Comparison of ENCODE assay signal across 8 cellular contexts in the genomic region with DNA sequence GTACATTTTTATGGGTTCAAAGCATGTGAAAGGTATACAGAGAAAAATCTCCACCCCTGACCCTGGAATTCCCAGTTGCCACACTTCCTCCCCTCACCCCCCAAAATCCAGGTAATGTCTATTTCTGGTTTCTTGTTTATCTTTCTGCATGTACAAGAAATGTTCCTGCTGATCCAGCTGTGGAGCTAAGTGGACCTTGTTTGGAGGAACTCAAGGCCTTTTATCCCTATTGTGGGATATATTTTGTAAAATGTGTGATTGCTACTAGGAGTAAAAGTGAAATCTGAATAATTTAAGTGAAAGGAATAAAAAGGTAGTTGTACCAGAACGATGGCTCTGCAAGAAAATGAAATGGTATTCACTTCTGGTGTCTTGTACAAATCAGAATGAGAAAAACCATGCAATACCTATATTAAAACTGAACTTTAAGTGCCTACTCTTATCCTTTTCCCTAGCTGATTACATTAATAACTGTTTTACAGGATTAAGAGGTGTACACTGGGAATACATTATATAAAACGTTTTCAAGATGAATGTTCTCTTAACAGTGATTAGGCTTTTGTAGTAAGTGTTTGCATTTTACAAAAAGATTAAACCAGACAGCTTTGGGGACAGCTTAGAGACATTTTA. TPM values are rescaled to one million over a fixed set of nuclear protein-coding genes. Genes with fewer than 3 reads are reported as not detected.
DNase-seq lines count a peak whose midpoint lies in the region; ATAC-seq and TF ChIP-seq lines count a peak whose summit lies in the region.

No MANE protein-coding gene starts in this region.

- peaks cover 5% of the 10 kb centered on the region for H4K20me1 ChIP-seq in OCI-LY3 (ENCODE audit: insufficient read depth, low read length)

- WGBS in esophagus muscularis mucosa, result 6% methylated on average over 2 of the region's 2 CpGs

- H3K4me3 ChIP-seq in GM06990 (replicated peaks; ENCODE audit: low read depth, low read length) (peak overlapping the region; percentile 92), OCI-LY3 (ENCODE audit: low read length) (peak overlapping the region; percentile 90), esophagus muscularis mucosa (peak overlapping the region; percentile 76 to 95 (median 95)), rectal smooth muscle tissue (ENCODE audit: low read length) (peak overlapping the region; percentile 90)

- peak overlapping the region; percentile 99 for H3K4me2 ChIP-seq in OCI-LY3 (ENCODE audit: low read length)

- TF ChIP-seq POLR2A in esophagus muscularis mucosa (IDR thresholded peaks at IDR 0.05; ENCODE audit: low read depth), result no peak

- no peaks in the 10 kb centered on the region for H3K36me3 ChIP-seq in GM06990 (ENCODE audit: control insufficient read depth, insufficient read depth, low read length)
- no peaks in the 10 kb centered on the region for H3K36me3 ChIP-seq in OCI-LY3 (replicated peaks; ENCODE audit: low read depth, low read length)
- no peaks in the 10 kb centered on the region for H3K36me3 ChIP-seq in esophagus muscularis mucosa
- no peaks in the 10 kb centered on the region for H3K36me3 ChIP-seq in rectal smooth muscle tissue (ENCODE audit: control insufficient read depth, insufficient read depth, low read length)

- DNase-seq in GM06990 (ENCODE audit: extremely low read depth, insufficient read length), result no peak
- DNase-seq in esophagus muscularis mucosa (ENCODE audit: extremely low spot score), result no peak
- DNase-seq in SIG-M5 (lab: John Stamatoyannopoulos, UW), result no peak
- no peak for DNase-seq in RPMI8226

- H3K27me3 ChIP-seq in GM06990 (replicated peaks; ENCODE audit: control insufficient read depth, insufficient read depth, low read length) (no peaks in the 10 kb centered on the region), OCI-LY3 (ENCODE audit: low read depth, low read length) (no peaks in the 10 kb centered on the region), esophagus muscularis mucosa (no peaks in the 10 kb centered on the region), rectal smooth muscle tissue (ENCODE audit: control insufficient read depth, insufficient read depth, low read length) (no peaks in the 10 kb centered on the region)

- H3K4me1 ChIP-seq in OCI-LY3 (ENCODE audit: low read length) (peaks cover 28% of the 10 kb centered on the region), esophagus muscularis mucosa (peaks cover 46 to 69% (median 62%) of the 10 kb centered on the region in 4 donors), rectal smooth muscle tissue (ENCODE audit: control insufficient read depth, insufficient read depth, low read length) (peaks cover 10% of the 10 kb centered on the region)

- no peaks in the 10 kb centered on the region for H3K9me3 ChIP-seq in OCI-LY3 (ENCODE audit: insufficient read depth, low read length)
- H3K9me3 ChIP-seq in esophagus muscularis mucosa, result no peaks in the 10 kb centered on the region

- ATAC-seq in GM21367 (IDR thresholded peaks at IDR 0.05; ENCODE audit: unreplicated experiment), result no peak
- ATAC-seq in HG03354 (IDR thresholded peaks at IDR 0.05; ENCODE audit: poor library complexity, severe bottlenecking, unreplicated experiment), result no peak

- peak overlapping the region; percentile 76; the same call in 1 of the 2 replicates for H3K9ac ChIP-seq in OCI-LY3 (ENCODE audit: low read length)
- no peak overlapping the region for H3K9ac ChIP-seq in rectal smooth muscle tissue (ENCODE audit: low read length)

- H3K79me2 ChIP-seq in OCI-LY3 (ENCODE audit: low read length), result peaks cover 78% of the 10 kb centered on the region

- no peak for TF ChIP-seq CTCF in GM06990 (IDR thresholded peaks at IDR 0.05; ENCODE audit: insufficient read depth, low read length, poor library complexity, severe bottlenecking)
- TF ChIP-seq CTCF in OCI-LY3 (IDR thresholded peaks at IDR 0.05; ENCODE audit: low read depth, low read length), result no peak
- no peak for TF ChIP-seq CTCF in esophagus muscularis mucosa (IDR thresholded peaks at IDR 0.05)

- H2AFZ ChIP-seq in OCI-LY3 (ENCODE audit: low read depth, low read length), result no peak overlapping the region

- intact Hi-C loops in esophagus muscularis mucosa (cut with DNase I), result no loop called here

- H3K27ac ChIP-seq in OCI-LY3 (ENCODE audit: low read length), result no peak overlapping the region
- H3K27ac ChIP-seq in esophagus muscularis mucosa (replicated peaks in 1 of 4), result peak overlapping the region; percentile 95 to 100 (median 98)
- peak overlapping the region; percentile 91 for H3K27ac ChIP-seq in rectal smooth muscle tissue (ENCODE audit: low read depth, low read length)

- no peak for TF ChIP-seq EP300 in esophagus muscularis mucosa (IDR thresholded peaks at IDR 0.05)

RNA-seq across cellular contexts. Expression of gene SPEN, which starts 3.1 kb away (rescaled TPM):
- 10 to 100 TPM; 34.6 to 49.9 (median 44.7) TPM for total RNA-seq in esophagus muscularis mucosa

RNA-seq across cellular contexts. Expression of gene UQCRHL, which starts 43.1 kb away (rescaled TPM):
- 1 to 10 TPM in 2 of 4 donors, under 1 TPM in 2; 0.52 to 1.3 (median 0.95) TPM for total RNA-seq in esophagus muscularis mucosa
